12 cellular contexts compared by ENCODE assay signal in genomic region chr6:34916348-34916967, GRCh38.
"Had no signal": no experiment of that assay in that cellular context is flagged by ENCODE, and none has a peak within 500 bp of the region (broad histone marks: within the 10 kb centered on the region; RNA-seq: fewer than 3 reads in every experiment).

No MANE protein-coding gene starts in this region.

- DNase-seq: activated CD4-positive, alpha-beta T cell treated with anti-CD3 and anti-CD28 coated beads for 4 hours; activated T-cell treated with anti-CD3 and anti-CD28 coated beads for 4 hours; amniotic stem cell; effector CD8-positive, alpha-beta T cell; left colon; mammary epithelial cell; nucleus accumbens; stimulated activated CD4-positive, alpha-beta T cell treated with anti-CD3 and anti-CD28 coated beads, Interleukin-4, amount 100 ng/mL, for 1 hour; stimulated activated CD8-positive, alpha-beta memory T cell treated with anti-CD3 and anti-CD28 coated beads, Interleukin-4, amount 100 ng/mL, for 48 hours; stimulated activated naive CD8-positive, alpha-beta T cell treated with anti-CD3 and anti-CD28 coated beads, Interleukin-15, Interleukin-2, amounts not matched to agents 100 U/mL and 50 U/mL, for 24 hours had no signal

- ATAC-seq: left colon; natural killer cell treated with Interleukin-12 subunit alpha and Interleukin-12 subunit beta and Interleukin-15 and Interleukin-18, amount 100 ng/mL, for 72 hours; SK-N-SH treated with all-trans-retinoic acid at 6 μM for 48 hours; stimulated activated naive CD8-positive, alpha-beta T cell treated with anti-CD3 and anti-CD28 coated beads, Interleukin-15, Interleukin-2, amounts not matched to agents 100 U/mL and 50 U/mL, for 24 hours had no signal
